ENCODE assay signal across 8 cellular contexts in the genomic region with DNA sequence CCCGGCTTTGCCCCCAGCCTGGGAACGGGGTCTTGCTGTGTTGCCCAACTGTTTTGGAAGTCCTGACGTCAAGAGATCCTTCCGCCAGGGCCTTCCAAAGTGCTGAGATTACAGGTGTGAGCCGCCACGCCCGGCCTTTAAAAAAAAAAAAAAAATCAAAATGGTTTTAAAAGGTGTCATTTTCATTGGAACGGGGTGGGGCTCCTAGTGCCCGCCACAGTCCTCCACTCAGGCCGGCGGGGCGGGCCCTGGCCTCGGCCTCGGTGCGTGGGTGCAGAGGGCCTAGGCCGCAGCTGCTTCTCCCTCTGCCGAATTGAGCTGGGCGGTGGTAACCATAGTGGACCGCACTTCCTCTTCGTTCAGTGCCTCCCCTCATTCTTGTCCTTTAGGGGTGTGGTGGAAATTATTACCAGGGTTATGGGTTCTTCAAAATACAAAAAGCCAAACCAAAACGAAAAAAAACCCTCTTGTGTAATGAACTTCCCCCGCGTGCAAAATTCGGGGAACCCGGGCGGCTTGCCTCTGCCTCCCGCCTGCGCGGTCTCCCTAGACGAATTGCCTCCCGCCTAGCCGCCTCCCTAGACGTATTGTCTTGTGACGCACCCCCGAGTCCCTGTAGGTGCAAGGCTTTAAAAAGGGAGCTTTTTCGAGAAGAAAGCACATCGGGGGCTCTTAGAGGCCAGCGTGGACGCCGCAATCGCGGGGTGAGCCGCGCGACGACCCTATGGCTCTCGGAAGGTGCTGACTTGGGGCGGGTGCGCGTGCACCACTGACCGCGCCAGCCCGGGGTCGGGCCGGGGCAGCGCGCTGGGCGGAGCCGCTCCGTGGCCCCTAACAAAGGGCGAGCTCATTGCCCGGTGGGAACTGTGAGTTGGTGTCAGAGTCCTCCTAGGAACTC. TPM values are rescaled to one million over a fixed set of nuclear protein-coding genes. Genes with fewer than 3 reads are reported as not detected.
DNase-seq lines count a peak whose midpoint lies in the region; ATAC-seq, FAIRE-seq and TF ChIP-seq lines count a peak whose summit lies in the region.

No MANE protein-coding gene starts in this region.

- ATAC-seq in GM19324 (IDR thresholded peaks at IDR 0.05; ENCODE audit: low FRiP score, unreplicated experiment) = no peak

- no peaks in the 10 kb centered on the region for H3K9me3 ChIP-seq in HUES64 (ENCODE audit: insufficient read depth, low read depth, low read length)
- H3K9me3 ChIP-seq in esophagus squamous epithelium = no peaks in the 10 kb centered on the region
- H3K9me3 ChIP-seq in BE2C = no peaks in the 10 kb centered on the region

- WGBS in HUES64 = 94% methylated on average over 62 of the region's 62 CpGs
- whole genome bisulfite sequencing in esophagus squamous epithelium, 2 donors = 55 to 60% methylated on average over 7 to 46 of the region's 62 CpGs

- TF ChIP-seq CTCF in esophagus squamous epithelium (IDR thresholded peaks at IDR 0.05) = no peak
- no peak for TF ChIP-seq CTCF in BE2C (IDR thresholded peaks at IDR 0.05; ENCODE audit: low read depth, low read length)

- peak overlapping the region; percentile 35; the same call in 1 of the 2 replicates for H3K27ac ChIP-seq in HUES64 (ENCODE audit: low read depth, low read length)
- H3K27ac ChIP-seq in esophagus squamous epithelium = peak overlapping the region; percentile 99 to 100 (median 99)
- H3K27ac ChIP-seq in rectal smooth muscle tissue (ENCODE audit: low read depth, low read length) = peak overlapping the region; percentile 89

- no peak for FAIRE-seq in urothelium cell line (lab: Jason Lieb, UNC)

- TF ChIP-seq POLR2A in esophagus squamous epithelium (IDR thresholded peaks at IDR 0.05) = no peak

- no peaks in the 10 kb centered on the region for H3K36me3 ChIP-seq in HUES64 (ENCODE audit: insufficient read depth, low read length)
- H3K36me3 ChIP-seq in esophagus squamous epithelium = no peaks in the 10 kb centered on the region
- H3K36me3 ChIP-seq in rectal smooth muscle tissue (ENCODE audit: control insufficient read depth, insufficient read depth, low read length) = no peaks in the 10 kb centered on the region
- no peaks in the 10 kb centered on the region for H3K36me3 ChIP-seq in BE2C

- intact Hi-C loops in esophagus squamous epithelium (cut with DNase I) = no loop called here

- no peaks in the 10 kb centered on the region for H3K27me3 ChIP-seq in HUES64 (ENCODE audit: insufficient read depth, low read length)
- H3K27me3 ChIP-seq in esophagus squamous epithelium = no peaks in the 10 kb centered on the region
- no peaks in the 10 kb centered on the region for H3K27me3 ChIP-seq in rectal smooth muscle tissue (ENCODE audit: control insufficient read depth, insufficient read depth, low read length)
- H3K27me3 ChIP-seq in BE2C = no peaks in the 10 kb centered on the region

- H3K4me3 ChIP-seq in HUES64 (ENCODE audit: low read length) (no peak overlapping the region; the same call in 1 of the 2 replicates), esophagus squamous epithelium (peak overlapping the region in 3 of 4 donors; percentile 68 to 86 (median 82)), rectal smooth muscle tissue (ENCODE audit: low read length) (peak overlapping the region; percentile 65), BE2C (ENCODE audit: low read depth, low read length) (no peak overlapping the region)

- peaks cover 13% of the 10 kb centered on the region; the same call in 1 of the 2 replicates for H3K4me1 ChIP-seq in HUES64 (ENCODE audit: insufficient read depth, low read length)
- peaks cover 13 to 35% (median 16%) of the 10 kb centered on the region in 3 donors for H3K4me1 ChIP-seq in esophagus squamous epithelium
- H3K4me1 ChIP-seq in rectal smooth muscle tissue (ENCODE audit: control insufficient read depth, insufficient read depth, low read length) = no peaks in the 10 kb centered on the region
- H3K4me1 ChIP-seq in BE2C = no peaks in the 10 kb centered on the region

- peak; percentile 59 to 68 for DNase-seq in activated CD4-positive, alpha-beta T cell treated with anti-CD3 and anti-CD28 coated beads, Interleukin-2, amount 50 U/mL, for 4 hours
- DNase-seq in esophagus squamous epithelium (lab: John Stamatoyannopoulos, UW) (peak; percentile 40), HCEC 1CT (no peak), BE2C (no peak), urothelium cell line (ENCODE audit: low spot score) (no peak)

- no peak overlapping the region for H3K9ac ChIP-seq in HUES64 (ENCODE audit: low read depth, low read length)
- H3K9ac ChIP-seq in rectal smooth muscle tissue (ENCODE audit: low read length) = no peak overlapping the region

RNA-seq across cellular contexts. Expression of gene SPEN, which starts 10.5 kb away (rescaled TPM):
- 18.7 TPM for polyA plus RNA-seq in HUES64 (2013, experiment 1 of 2)
- polyA plus RNA-seq in HUES64 (2013, experiment 2 of 2) = 29.0 TPM
- total RNA-seq in esophagus squamous epithelium = 10 to 100 TPM; 22.4 to 36.0 (median 30.5) TPM
- 144 TPM for polyA plus RNA-seq in BE2C (2012; ENCODE audit: insufficient read depth, insufficient read length, low read depth)

RNA-seq across cellular contexts. Expression of gene UQCRHL, which starts 29.6 kb away (rescaled TPM):
- polyA plus RNA-seq in HUES64 (2013, experiment 1 of 2) = 5.2 TPM
- polyA plus RNA-seq in HUES64 (2013, experiment 2 of 2) = 7.3 TPM
- 1 to 10 TPM in 1 of 4 donors, under 1 TPM in 3; 0.64 to 1.8 (median 0.78) TPM for total RNA-seq in esophagus squamous epithelium
- 1.5 TPM for polyA plus RNA-seq in BE2C (2012; ENCODE audit: insufficient read depth, insufficient read length, low read depth)

Comparison
In these comparisons a context has a peak if more than half of its experiments do, and no peak if none do; other contexts are left out.
1. H3K27ac ChIP-seq: peak in every context shown above with its lines; median percentile 99 in esophagus squamous epithelium; 89 in rectal smooth muscle tissue; 35 in HUES64.
2. H3K4me3 ChIP-seq: peak in esophagus squamous epithelium (3 of 4) and rectal smooth muscle tissue (single experiment); none in HUES64 (single experiment) and BE2C (single experiment).
3. DNase-seq: peak in activated CD4-positive, alpha-beta T cell treated with anti-CD3 and anti-CD28 coated beads, Interleukin-2, amount 50 U/mL, for 4 hours (2 of 2) and esophagus squamous epithelium (single experiment); none in HCEC 1CT (single experiment), BE2C (single experiment) and urothelium cell line (single experiment).